In genomic region chr22:23157560-23158515, GRCh38 we compare ENCODE assay signal across 1 cellular context.
TF ChIP-seq lines count a peak whose summit lies in the region.

No MANE protein-coding gene starts in this region.

TF ChIP-seq in HepG2, 621 proteins besides CTCF, POLR2A, EP300 and RAD21 (continued from another document and continues in another):
- TF ChIP-seq TFE3 (CRISPR knock-in tag; IDR thresholded peaks at IDR 0.05) (0 out of 2 replicates have a peak, but pooled peaks have one; percentile 22), ESRRA (CRISPR knock-in tag; IDR thresholded peaks at IDR 0.05; ENCODE audit: low read depth) (no peak), GABPB1 (CRISPR knock-in tag; IDR thresholded peaks at IDR 0.05) (peak; percentile 7; the same call in 1 of the 2 replicates), ZNF296 (CRISPR knock-in tag; conservative IDR thresholded peaks at IDR 0.05) (peak; percentile 83), KDM3A (CRISPR knock-in tag; IDR thresholded peaks at IDR 0.05; ENCODE audit: low read depth) (no peak), ZNF292 (CRISPR knock-in tag; IDR thresholded peaks at IDR 0.05; ENCODE audit: borderline replicate concordance, low read depth) (no peak), ZFAT (CRISPR knock-in tag; conservative IDR thresholded peaks at IDR 0.05) (no peak), ARID5B (CRISPR knock-in tag; IDR thresholded peaks at IDR 0.05) (peak; percentile 23; the same call in 1 of the 2 replicates), THAP7 (CRISPR knock-in tag; IDR thresholded peaks at IDR 0.05) (peak; percentile 36; the same call in 1 of the 2 replicates), CENPX (CRISPR knock-in tag; IDR thresholded peaks at IDR 0.05) (no peak), ZMYM3 (CRISPR knock-in tag; IDR thresholded peaks at IDR 0.05) (peak; percentile 96), HMGXB4 (CRISPR knock-in tag; IDR thresholded peaks at IDR 0.05; ENCODE audit: borderline replicate concordance in 1 of 2, low read depth in 1 of 2) (0 out of 4 replicates have a peak, but pooled peaks of 1 of the 2 experiments have one; percentile 4), MXD1 (CRISPR knock-in tag; IDR thresholded peaks at IDR 0.05) (peak; percentile 18; the same call in 1 of the 2 replicates), ZNF337 (CRISPR knock-in tag; IDR thresholded peaks at IDR 0.05; ENCODE audit: borderline replicate concordance, low read depth) (no peak), ISX (CRISPR knock-in tag; conservative IDR thresholded peaks at IDR 0.05) (no peak), ZBTB20 (CRISPR knock-in tag; IDR thresholded peaks at IDR 0.05; ENCODE audit: borderline replicate concordance, low read depth) (no peak), HNRNPLL (IDR thresholded peaks at IDR 0.05; ENCODE audit: low read depth, low read length, poor library complexity, severe bottlenecking) (no peak), MAZ (IDR thresholded peaks at IDR 0.05; ENCODE audit: borderline replicate concordance, low read depth, low read length) (no peak), MAZ (CRISPR knock-in tag; IDR thresholded peaks at IDR 0.05; ENCODE audit: low read depth) (peak; percentile 52; the same call in 1 of the 2 replicates), HOXA5 (CRISPR knock-in tag; IDR thresholded peaks at IDR 0.05) (no peak), ZBTB26 (CRISPR knock-in tag; IDR thresholded peaks at IDR 0.05; ENCODE audit: borderline replicate concordance) (no peak), ZMYM2 (CRISPR knock-in tag; IDR thresholded peaks at IDR 0.05) (no peak), ELF4 (CRISPR knock-in tag; IDR thresholded peaks at IDR 0.05; ENCODE audit: borderline replicate concordance) (no peak), NFE2L1 (CRISPR knock-in tag; IDR thresholded peaks at IDR 0.05; ENCODE audit: borderline replicate concordance) (no peak), ADNP (CRISPR knock-in tag; IDR thresholded peaks at IDR 0.05) (peak; percentile 38; the same call in 1 of the 2 replicates), ZNF816 (CRISPR knock-in tag; IDR thresholded peaks at IDR 0.05; ENCODE audit: borderline replicate concordance) (peak; percentile 65; the same call in 1 of the 2 replicates), SAP130 (CRISPR knock-in tag; IDR thresholded peaks at IDR 0.05; ENCODE audit: low read depth) (peak; percentile 9; the same call in 1 of the 2 replicates), KMT2A (CRISPR knock-in tag; IDR thresholded peaks at IDR 0.05) (no peak), ZBTB7B (CRISPR knock-in tag; IDR thresholded peaks at IDR 0.05) (peak; percentile 51; the same call in 1 of the 2 replicates), ISL2 (CRISPR knock-in tag; IDR thresholded peaks at IDR 0.05) (no peak; the same call in 1 of the 2 replicates), USF2 (IDR thresholded peaks at IDR 0.05; ENCODE audit: low read depth, low read length) (no peak), USF2 (CRISPR knock-in tag; IDR thresholded peaks at IDR 0.05; ENCODE audit: borderline replicate concordance) (peak; percentile 62), PITX1 (CRISPR knock-in tag; IDR thresholded peaks at IDR 0.05) (peak; percentile 62), ZNF326 (CRISPR knock-in tag; IDR thresholded peaks at IDR 0.05; ENCODE audit: borderline replicate concordance) (no peak), STAT6 (CRISPR knock-in tag; IDR thresholded peaks at IDR 0.05; ENCODE audit: borderline replicate concordance) (no peak), ZNF101 (CRISPR knock-in tag; IDR thresholded peaks at IDR 0.05; ENCODE audit: borderline replicate concordance, low read depth) (no peak), HOXA7 (CRISPR knock-in tag; IDR thresholded peaks at IDR 0.05) (no peak), NCOR1 (IDR thresholded peaks at IDR 0.05; ENCODE audit: borderline replicate concordance, low read length) (no peak), ZNF275 (CRISPR knock-in tag; IDR thresholded peaks at IDR 0.05; ENCODE audit: borderline replicate concordance) (no peak), AKAP8 (CRISPR knock-in tag; IDR thresholded peaks at IDR 0.05) (no peak; the same call in 1 of the 2 replicates), HNRNPL (IDR thresholded peaks at IDR 0.05; ENCODE audit: low read depth, low read length) (0 out of 2 replicates have a peak, but pooled peaks have one; percentile 30), ZNF225 (CRISPR knock-in tag; IDR thresholded peaks at IDR 0.05) (no peak), MLX (CRISPR knock-in tag; IDR thresholded peaks at IDR 0.05) (no peak), ZBTB39 (CRISPR knock-in tag; IDR thresholded peaks at IDR 0.05) (0 out of 2 replicates have a peak, but pooled peaks have one; percentile 36)
